ENCODE assay signal across 25 cellular contexts in the genomic region with DNA sequence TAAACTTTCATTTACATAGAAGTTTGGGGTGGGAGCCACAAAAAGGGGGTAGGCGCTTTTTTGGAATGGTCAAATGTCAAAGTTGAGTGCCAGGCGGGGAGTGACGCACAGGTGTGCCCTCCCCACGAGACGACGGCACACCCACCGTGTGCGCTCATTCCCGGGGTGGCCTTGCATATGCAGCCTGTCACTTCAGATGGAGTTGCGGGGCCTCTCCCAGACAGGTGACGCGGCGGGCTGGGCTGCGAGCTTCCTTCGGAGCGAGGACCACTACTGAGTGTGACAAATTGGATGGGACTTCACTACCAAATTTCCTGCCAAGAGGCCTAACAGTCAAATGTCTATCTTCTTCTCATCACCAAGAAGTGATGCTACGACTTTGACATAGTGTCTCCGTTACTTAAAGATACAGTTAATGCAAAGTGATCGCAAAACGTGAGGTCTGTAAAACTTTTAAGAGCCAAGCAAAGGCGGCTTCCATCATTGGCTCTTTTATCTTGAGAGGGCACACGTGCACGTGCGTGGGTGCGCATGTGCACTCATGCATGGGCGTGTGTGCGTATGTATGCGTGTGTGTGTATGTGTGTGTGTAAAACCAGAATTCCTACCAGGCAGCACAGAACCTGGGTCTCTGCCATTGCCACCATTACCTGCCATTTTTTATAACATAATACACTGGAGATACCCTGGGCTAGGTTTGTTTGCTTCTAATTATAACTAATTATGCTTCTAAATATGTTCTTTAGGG.
"Had no signal": no experiment of that assay in that cellular context is flagged by ENCODE, and none has a peak within 500 bp of the region (broad histone marks: within the 10 kb centered on the region; RNA-seq: fewer than 3 reads in every experiment).

No MANE protein-coding gene starts in this region.

- H3K4me3 ChIP-seq: adrenal gland, MG63, Peyer's patch had no signal

- H3K36me3 ChIP-seq: Peyer's patch had no signal

- H3K36me3 Mint-ChIP-seq: activated CD4-positive, alpha-beta memory T cell treated with anti-CD3 and anti-CD28 coated beads for 36 hours; activated naive CD8-positive, alpha-beta T cell treated with anti-CD3 and anti-CD28 coated beads, Interleukin-2, amount 10 ng/mL, durations not matched to agents 7 days and 5 days had no signal

- H3K9me3 ChIP-seq: adrenal gland, MG63, Peyer's patch had no signal

- H3K4me1 Mint-ChIP-seq: activated CD4-positive, alpha-beta T cell treated with anti-CD3 and anti-CD28 coated beads, Interleukin-2, amount 10 ng/mL, durations not matched to agents 7 days and 5 days; activated naive CD8-positive, alpha-beta T cell treated with anti-CD3 and anti-CD28 coated beads, Interleukin-2, amount 10 ng/mL, durations not matched to agents 7 days and 5 days; central memory CD8-positive, alpha-beta T cell had no signal

- DNase-seq: activated CD4-positive, alpha-beta memory T cell treated with anti-CD3 and anti-CD28 coated beads for 36 hours; activated CD4-positive, alpha-beta T cell treated with anti-CD3 and anti-CD28 coated beads, Interleukin-2, amount 10 ng/mL, durations not matched to agents 7 days and 5 days; activated CD4-positive, CD25-positive, alpha-beta regulatory T cell; activated CD8-positive, alpha-beta memory T cell treated with anti-CD3 and anti-CD28 coated beads for 24 hours; activated naive CD4-positive, alpha-beta T cell treated with anti-CD3 and anti-CD28 coated beads, Interleukin-2, amount 50 U/mL, for 16 hours; activated naive CD8-positive, alpha-beta T cell treated with anti-CD3 and anti-CD28 coated beads, Interleukin-2, amount 10 ng/mL, durations not matched to agents 7 days and 5 days; activated T-cell treated with anti-CD3 and anti-CD28 coated beads, Interleukin-2, amount 50 U/mL, for 4 hours; adrenal gland; anterior cingulate cortex; MG63; MV-4-11; NCI-H1092 treated with DMSO at 0.1 percent for 48 hours; NCI-H1436; NCI-H1694 treated with DMSO at 0.1 percent for 48 hours; NCI-H2029 treated with DMSO at 0.1 percent for 48 hours; NCI-H345; NCI-H510A; NCI-H526 treated with DMSO at 0.1 percent for 48 hours; NCI-H82; SHP77; T-helper 2 cell had no signal

- H3K27ac ChIP-seq: adrenal gland, Peyer's patch, RWPE1, VCaP had no signal

- ATAC-seq: activated T-cell treated with anti-CD3 and anti-CD28 coated beads, Interleukin-2, amount 50 U/mL, for 4 hours had no signal

- H3K27me3 Mint-ChIP-seq: activated CD4-positive, alpha-beta memory T cell treated with anti-CD3 and anti-CD28 coated beads for 36 hours had no signal

- H3K27ac Mint-ChIP-seq: activated CD4-positive, alpha-beta memory T cell treated with anti-CD3 and anti-CD28 coated beads for 36 hours; activated CD4-positive, alpha-beta T cell treated with anti-CD3 and anti-CD28 coated beads, Interleukin-2, amount 10 ng/mL, durations not matched to agents 7 days and 5 days; activated naive CD8-positive, alpha-beta T cell treated with anti-CD3 and anti-CD28 coated beads, Interleukin-2, amount 10 ng/mL, durations not matched to agents 7 days and 5 days had no signal

- H3K9me3 Mint-ChIP-seq: activated CD4-positive, alpha-beta memory T cell treated with anti-CD3 and anti-CD28 coated beads for 36 hours; activated CD4-positive, alpha-beta T cell treated with anti-CD3 and anti-CD28 coated beads, Interleukin-2, amount 10 ng/mL, durations not matched to agents 7 days and 5 days; activated naive CD8-positive, alpha-beta T cell treated with anti-CD3 and anti-CD28 coated beads, Interleukin-2, amount 10 ng/mL, durations not matched to agents 7 days and 5 days; activated T-cell treated with anti-CD3 and anti-CD28 coated beads, Interleukin-2, amount 50 U/mL, for 4 hours; central memory CD8-positive, alpha-beta T cell had no signal

- H3K4me3 Mint-ChIP-seq: activated CD4-positive, alpha-beta memory T cell treated with anti-CD3 and anti-CD28 coated beads for 36 hours; activated CD4-positive, alpha-beta T cell treated with anti-CD3 and anti-CD28 coated beads, Interleukin-2, amount 10 ng/mL, durations not matched to agents 7 days and 5 days; activated naive CD8-positive, alpha-beta T cell treated with anti-CD3 and anti-CD28 coated beads, Interleukin-2, amount 10 ng/mL, durations not matched to agents 7 days and 5 days; activated T-cell treated with anti-CD3 and anti-CD28 coated beads, Interleukin-2, amount 50 U/mL, for 4 hours; central memory CD8-positive, alpha-beta T cell had no signal
